ENCODE assay signal across 24 cellular contexts in genomic region chr2:17313261-17313660, GRCh38.
"Had no signal": no experiment of that assay in that cellular context is flagged by ENCODE, and none has a peak within 500 bp of the region (broad histone marks: within the 10 kb centered on the region; RNA-seq: fewer than 3 reads in every experiment).

No MANE protein-coding gene starts in this region.

- H3K4me3 ChIP-seq: cardiac muscle cell had no signal

- H3K27me3 ChIP-seq: brain microvascular endothelial cell, cardiac muscle cell had no signal

- H3K36me3 ChIP-seq: brain microvascular endothelial cell, cardiac muscle cell had no signal

- DNase-seq: activated CD4-positive, alpha-beta T cell treated with anti-CD3 and anti-CD28 coated beads for 1 hour; activated CD4-positive, alpha-beta T cell treated with anti-CD3 and anti-CD28 coated beads, Interleukin-2, amount 10 ng/mL, durations not matched to agents 24 days and 14 days; activated CD4-positive, alpha-beta T cell treated with anti-CD3 and anti-CD28 coated beads, Interleukin-2, amount 50 U/mL, for 48 hours; activated CD8-positive, alpha-beta memory T cell treated with anti-CD3 and anti-CD28 coated beads, Interleukin-2, amount 10 ng/mL, durations not matched to agents 7 days and 5 days; activated effector memory CD4-positive, alpha-beta T cell treated with anti-CD3 and anti-CD28 coated beads, Interleukin-2, amount 50 U/mL, for 16 hours; activated naive CD4-positive, alpha-beta T cell treated with Interleukin-2 at 50 U/mL for 16 hours; activated naive CD8-positive, alpha-beta T cell treated with anti-CD3 and anti-CD28 coated beads, Interleukin-2, amount 50 U/mL, for 24 hours; activated T-cell treated with anti-CD3 and anti-CD28 coated beads, Interleukin-2, amount 50 U/mL, for 4 hours; amniotic stem cell; brain microvascular endothelial cell; Kasumi-1; KBM-7; NCI-H1105 treated with DMSO at 0.1 percent for 48 hours; NCI-H1436 treated with DMSO at 0.1 percent for 48 hours; NCI-H187; NCI-H2081; NCI-H446; NCI-H524; SHP77 treated with DMSO at 0.1 percent for 48 hours; T-helper 17 cell; T-helper 9 cell had no signal

- ATAC-seq: activated CD8-positive, alpha-beta memory T cell treated with anti-CD3 and anti-CD28 coated beads, Interleukin-2, amount 10 ng/mL, durations not matched to agents 7 days and 5 days; activated naive CD4-positive, alpha-beta T cell treated with anti-CD3 and anti-CD28 coated beads, Interleukin-2, amount 50 U/mL, for 72 hours; activated naive CD8-positive, alpha-beta T cell treated with anti-CD3 and anti-CD28 coated beads, Interleukin-2, amount 50 U/mL, for 24 hours; activated T-cell treated with anti-CD3 and anti-CD28 coated beads, Interleukin-2, amount 50 U/mL, for 4 hours; T-helper 17 cell; WTC11 had no signal

- H3K27ac ChIP-seq: brain microvascular endothelial cell, cardiac muscle cell had no signal
